Comparison of ENCODE assay signal across 16 cellular contexts in genomic region chr4:8144359-8144758, GRCh38. TPM values are rescaled to one million over a fixed set of nuclear protein-coding genes. Genes with fewer than 3 reads are reported as not detected.
DNase-seq lines count a peak whose midpoint lies in the region; ATAC-seq and TF ChIP-seq lines count a peak whose summit lies in the region.
"Had no signal": no experiment of that assay in that cellular context is flagged by ENCODE, and none has a peak within 500 bp of the region (broad histone marks: within the 10 kb centered on the region; RNA-seq: fewer than 3 reads in every experiment).

No MANE protein-coding gene starts in this region.

- DNase-seq in NCI-H748 (lab: John Stamatoyannopoulos, UW; ENCODE audit: unreplicated experiment) (peak; percentile 43), NCI-H748 treated with DMSO at 0.1 percent for 48 hours (lab: John Stamatoyannopoulos, UW) (no peak), caudate nucleus (lab: John Stamatoyannopoulos, UW) (peak in 37 of 61 donors; percentile 10 to 72 (median 41)), left kidney (ENCODE audit: low read depth, low spot score) (peak; percentile 63), testis (peak; percentile 50), transverse colon (no peak)
- no peak for DNase-seq in stimulated activated effector memory CD8-positive, alpha-beta T cell treated with anti-CD3 and anti-CD28 coated beads, Interleukin-12 subunit alpha, Interleukin-12 subunit beta, amount 100 ng/mL, for 72 hours (ENCODE audit: low spot score in 2 of 2)
- DNase-seq: activated CD4-positive, alpha-beta T cell treated with anti-CD3 and anti-CD28 coated beads, Interleukin-2, amount 50 U/mL, for 4 hours; kidney glomerular epithelial cell; natural killer cell; NCI-H1436 treated with DMSO at 0.1 percent for 48 hours; T1000 had no signal

- H3K4me1 ChIP-seq in testis (peaks cover 50% of the 10 kb centered on the region), transverse colon (peaks cover 0 to 12% (median 0%) of the 10 kb centered on the region in 4 donors)
- H3K4me1 ChIP-seq: A549, HAP-1 had no signal

- no peak for TF ChIP-seq EP300 in transverse colon (IDR thresholded peaks at IDR 0.05; ENCODE audit: low read depth)

- H3K36me3 ChIP-seq in testis (ENCODE audit: low read depth, missing control alignments) (no peaks in the 10 kb centered on the region), transverse colon (no peaks in the 10 kb centered on the region)
- H3K36me3 ChIP-seq: HAP-1 had no signal

- H3K27ac ChIP-seq in caudate nucleus (ENCODE audit: low read depth, low read length), result peak overlapping the region; percentile 18
- peak overlapping the region in 1 of 2 donors; percentile 70 for H3K27ac ChIP-seq in testis
- no peak overlapping the region for H3K27ac ChIP-seq in transverse colon
- H3K27ac ChIP-seq: A549 had no signal

- intact Hi-C loops in testis (cut with DNase I; ENCODE audit: low total_unique reads), result no loop called here
- intact Hi-C loops in transverse colon (cut with DNase I; ENCODE audit: low total_unique reads), result no loop called here

- H3K36me3 Mint-ChIP-seq in stimulated activated effector memory CD8-positive, alpha-beta T cell treated with anti-CD3 and anti-CD28 coated beads, Interleukin-12 subunit alpha, Interleukin-12 subunit beta, amount 100 ng/mL, for 72 hours, result no peaks in the 10 kb centered on the region
- H3K36me3 Mint-ChIP-seq: natural killer cell had no signal

- TF ChIP-seq POLR2A in testis (IDR thresholded peaks at IDR 0.05) (no peak), transverse colon (IDR thresholded peaks at IDR 0.05) (no peak)

- WGBS in testis, 2 donors, result 43 to 48% methylated on average over 15 of the region's 15 CpGs
- WGBS in transverse colon (ENCODE audit: low coverage in 1 of 2), 2 donors, result 70 to 87% methylated on average over 6 to 15 of the region's 15 CpGs

- no peak overlapping the region for H3K4me3 Mint-ChIP-seq in stimulated activated effector memory CD8-positive, alpha-beta T cell treated with anti-CD3 and anti-CD28 coated beads, Interleukin-12 subunit alpha, Interleukin-12 subunit beta, amount 100 ng/mL, for 72 hours
- H3K4me3 Mint-ChIP-seq: natural killer cell had no signal

- TF ChIP-seq CTCF in testis (IDR thresholded peaks at IDR 0.05) (no peak), transverse colon (IDR thresholded peaks at IDR 0.05) (no peak)

- H3K9me3 Mint-ChIP-seq in stimulated activated effector memory CD8-positive, alpha-beta T cell treated with anti-CD3 and anti-CD28 coated beads, Interleukin-12 subunit alpha, Interleukin-12 subunit beta, amount 100 ng/mL, for 72 hours, result peaks cover 3% of the 10 kb centered on the region
- H3K9me3 Mint-ChIP-seq: activated T-helper 2 cell treated with anti-CD3 and anti-CD28 coated beads, Interferon-gamma antibody, Interleukin-2, Interleukin-4, amounts not matched to agents 10 μg/mL and 5 μg/mL and 100 μg/mL, durations not matched to agents 14 hours and 24 hours and 36 hours had no signal

- H3K9me3 ChIP-seq in testis, result no peaks in the 10 kb centered on the region
- H3K9me3 ChIP-seq in transverse colon, result no peaks in the 10 kb centered on the region
- H3K9me3 ChIP-seq: A549, HAP-1 had no signal

- ATAC-seq in GM21786 (IDR thresholded peaks at IDR 0.05; ENCODE audit: unreplicated experiment), result no peak
- no peak for ATAC-seq in stimulated activated effector memory CD8-positive, alpha-beta T cell treated with anti-CD3 and anti-CD28 coated beads, Interleukin-12 subunit alpha, Interleukin-12 subunit beta, amount 100 ng/mL, for 72 hours
- ATAC-seq: natural killer cell had no signal

- H3K4me3 ChIP-seq in testis (no peak overlapping the region), transverse colon (no peak overlapping the region)
- H3K4me3 ChIP-seq: A549, HAP-1 had no signal

- no peak overlapping the region for H3K27ac Mint-ChIP-seq in stimulated activated effector memory CD8-positive, alpha-beta T cell treated with anti-CD3 and anti-CD28 coated beads, Interleukin-12 subunit alpha, Interleukin-12 subunit beta, amount 100 ng/mL, for 72 hours
- H3K27ac Mint-ChIP-seq: activated T-helper 2 cell treated with anti-CD3 and anti-CD28 coated beads, Interferon-gamma antibody, Interleukin-2, Interleukin-4, amounts not matched to agents 10 μg/mL and 5 μg/mL and 100 μg/mL, durations not matched to agents 14 hours and 24 hours and 36 hours; natural killer cell had no signal

- in situ Hi-C loops in transverse colon (cut with MboI; ENCODE audit: low pct_ligation_motif_present in 1 of 4, low pct_unique_long_range_greater_than_20kb in 1 of 4, low sequenced_read_pairs in 3 of 4), result no loop called here

- H3K4me1 Mint-ChIP-seq in stimulated activated effector memory CD8-positive, alpha-beta T cell treated with anti-CD3 and anti-CD28 coated beads, Interleukin-12 subunit alpha, Interleukin-12 subunit beta, amount 100 ng/mL, for 72 hours, result no peaks in the 10 kb centered on the region
- H3K4me1 Mint-ChIP-seq: natural killer cell had no signal

- H3K27me3 ChIP-seq in testis (no peaks in the 10 kb centered on the region), transverse colon (no peaks in the 10 kb centered on the region)

RNA-seq across cellular contexts. Expression of gene ABLIM2, which starts 14.3 kb away (rescaled TPM):
- total RNA-seq in testis (1 to 10 TPM; 5.2 to 6.9 TPM), transverse colon (10 to 100 TPM in 3 of 4 donors, 1 to 10 TPM in 1; 3.2 to 58.4 (median 14.2) TPM)
- polyA plus RNA-seq in testis (ENCODE audit: insufficient read depth, low read depth, low replicate concordance), result 7.5 TPM

RNA-seq across cellular contexts. Expression of gene SH3TC1, which starts 54.7 kb away (rescaled TPM):
- total RNA-seq in testis, result 10 to 100 TPM in 1 of 2 donors, 1 to 10 TPM in 1; 4.0 to 12.6 TPM
- 3.2 TPM for polyA plus RNA-seq in testis (ENCODE audit: insufficient read depth, low read depth, low replicate concordance)
- 10 to 100 TPM; 15.0 to 78.6 (median 41.4) TPM for total RNA-seq in transverse colon

Comparison
In these comparisons a context has a peak if more than half of its experiments do, and no peak if none do; other contexts are left out.
1. DNase-seq: peak in NCI-H748 (single experiment), caudate nucleus (37 of 61), left kidney (single experiment) and testis (single experiment); none in NCI-H748 treated with DMSO at 0.1 percent for 48 hours (single experiment), transverse colon (single experiment) and stimulated activated effector memory CD8-positive, alpha-beta T cell treated with anti-CD3 and anti-CD28 coated beads, Interleukin-12 subunit alpha, Interleukin-12 subunit beta, amount 100 ng/mL, for 72 hours (0 of 2).